ENCODE assay signal across 15 cellular contexts in the genomic region with DNA sequence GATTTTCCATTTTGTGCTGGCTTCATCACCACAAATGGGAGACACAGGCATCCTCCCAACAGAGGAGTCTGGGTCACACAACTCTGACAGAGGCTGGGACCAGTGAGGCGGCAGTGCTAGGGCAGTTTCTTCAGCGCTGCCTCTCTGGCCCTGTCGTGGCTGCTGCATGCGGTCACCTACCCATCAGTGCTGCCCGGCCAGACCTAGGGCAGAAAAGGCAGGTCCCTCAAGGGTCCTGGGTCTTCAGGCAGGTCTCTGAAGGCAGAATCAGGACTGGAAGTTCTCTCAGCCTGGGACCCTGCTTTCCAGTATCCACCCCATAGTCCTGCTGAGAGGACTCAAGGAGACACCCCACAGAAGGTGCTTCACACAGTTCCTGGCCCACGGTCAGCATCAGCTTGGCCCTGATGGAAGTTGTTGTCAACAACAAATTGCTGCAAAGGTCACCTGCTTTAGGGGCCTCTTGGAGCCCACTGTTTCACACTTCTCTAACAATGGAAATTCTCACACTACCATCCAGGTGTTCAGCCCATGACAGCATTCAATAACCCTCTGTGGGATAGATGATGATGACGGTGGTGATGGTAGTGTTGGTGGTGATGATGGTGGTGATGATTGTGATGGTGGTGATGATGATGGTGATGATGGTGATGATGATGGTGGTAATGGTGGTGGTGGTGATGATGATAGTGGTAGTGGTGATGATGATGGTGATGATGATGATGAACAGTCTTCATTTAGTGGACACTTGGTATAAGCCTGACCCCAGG.
"Had no signal": no experiment of that assay in that cellular context is flagged by ENCODE, and none has a peak within 500 bp of the region (broad histone marks: within the 10 kb centered on the region; RNA-seq: fewer than 3 reads in every experiment).

No MANE protein-coding gene starts in this region.

- H3K27ac ChIP-seq: brain microvascular endothelial cell, lower lobe of right lung, spleen, upper lobe of left lung had no signal

- H3K9me3 ChIP-seq: lower lobe of right lung, spleen, upper lobe of left lung had no signal

- H3K4me3 Mint-ChIP-seq: activated B cell treated with CpG ODN at 0.5 μM for 24 hours; activated naive CD8-positive, alpha-beta T cell treated with anti-CD3 and anti-CD28 coated beads for 36 hours; stimulated activated memory B cell treated with anti-CD40 and anti-IgM and Interleukin-4, amounts not matched to agents 10 μg/mL and 1 μg/mL and 100 μg/mL, for 72 hours; T-helper 17 cell had no signal

- H3K9me3 Mint-ChIP-seq: activated B cell treated with CpG ODN at 0.5 μM for 24 hours; activated naive CD8-positive, alpha-beta T cell treated with anti-CD3 and anti-CD28 coated beads for 36 hours; stimulated activated memory B cell treated with anti-CD40 and anti-IgM and Interleukin-4, amounts not matched to agents 10 μg/mL and 1 μg/mL and 100 μg/mL, for 72 hours had no signal

- H3K4me1 Mint-ChIP-seq: activated B cell treated with CpG ODN at 0.5 μM for 24 hours; activated naive CD8-positive, alpha-beta T cell treated with anti-CD3 and anti-CD28 coated beads for 36 hours; stimulated activated memory B cell treated with anti-CD40 and anti-IgM and Interleukin-4, amounts not matched to agents 10 μg/mL and 1 μg/mL and 100 μg/mL, for 72 hours; T-helper 17 cell had no signal

- H3K27ac Mint-ChIP-seq: activated B cell treated with CpG ODN at 0.5 μM for 24 hours; activated naive CD8-positive, alpha-beta T cell treated with anti-CD3 and anti-CD28 coated beads for 36 hours; stimulated activated memory B cell treated with anti-CD40 and anti-IgM and Interleukin-4, amounts not matched to agents 10 μg/mL and 1 μg/mL and 100 μg/mL, for 72 hours; T-helper 17 cell had no signal

- H3K27me3 Mint-ChIP-seq: activated B cell treated with CpG ODN at 0.5 μM for 24 hours; activated naive CD8-positive, alpha-beta T cell treated with anti-CD3 and anti-CD28 coated beads for 36 hours had no signal

- H3K36me3 Mint-ChIP-seq: activated naive CD8-positive, alpha-beta T cell treated with anti-CD3 and anti-CD28 coated beads for 36 hours; stimulated activated memory B cell treated with anti-CD40 and anti-IgM and Interleukin-4, amounts not matched to agents 10 μg/mL and 1 μg/mL and 100 μg/mL, for 72 hours had no signal

- DNase-seq: activated B cell treated with CpG ODN at 0.5 μM for 24 hours; activated CD4-positive, alpha-beta T cell treated with anti-CD3 and anti-CD28 coated beads, Interleukin-2, amount 50 U/mL, for 1 hour; activated naive CD8-positive, alpha-beta T cell treated with anti-CD3 and anti-CD28 coated beads for 36 hours; brain microvascular endothelial cell; dermis blood vessel endothelial cell; hypothalamus; lower lobe of right lung; midbrain; right cardiac atrium; spleen; stimulated activated CD4-positive, alpha-beta T cell treated with anti-CD3 and anti-CD28 coated beads, Interleukin-1b, Interleukin-23, amount 100 ng/mL, for 48 hours; substantia nigra; T-helper 17 cell had no signal

- H3K36me3 ChIP-seq: brain microvascular endothelial cell, lower lobe of right lung, spleen, upper lobe of left lung had no signal

- H3K4me3 ChIP-seq: lower lobe of right lung, spleen, upper lobe of left lung had no signal

- ATAC-seq: lower lobe of right lung; right cardiac atrium; stimulated activated memory B cell treated with anti-CD40 and anti-IgM and Interleukin-4, amounts not matched to agents 10 μg/mL and 1 μg/mL and 100 μg/mL, for 72 hours; T-helper 17 cell had no signal
